ENCODE assay signal across 20 cellular contexts in genomic region chr3:193813506-193813850, GRCh38.
DNase-seq lines count a peak whose midpoint lies in the region; ATAC-seq, FAIRE-seq and TF ChIP-seq lines count a peak whose summit lies in the region.
"Had no signal": no experiment of that assay in that cellular context is flagged by ENCODE, and none has a peak within 500 bp of the region (broad histone marks: within the 10 kb centered on the region; RNA-seq: fewer than 3 reads in every experiment).

No MANE protein-coding gene starts in this region.

- H2BK12ac ChIP-seq in H9 (ENCODE audit: insufficient read length, low read depth, low read length) (no peak overlapping the region), H1 (ENCODE audit: low read depth, low read length) (peak overlapping the region; percentile 99; the same call in 1 of the 2 replicates)

- no peak for TF ChIP-seq CTCF in Caco-2 (IDR thresholded peaks at IDR 0.05; ENCODE audit: insufficient read depth in 1 of 2, low read depth in 1 of 2, low read length in 1 of 2, severe bottlenecking in 1 of 2, unreplicated experiment in 1 of 2)
- no peak; the same call in 2 of the 3 replicates for TF ChIP-seq CTCF in H9 (conservative IDR thresholded peaks at IDR 0.05)
- TF ChIP-seq CTCF in H1 (IDR thresholded peaks at IDR 0.05; ENCODE audit: control extremely low read depth in 1 of 3, insufficient read depth in 1 of 3, low read depth in 1 of 3, low read length in 3 of 3), result no peak
- TF ChIP-seq CTCF in nephron progenitor cell (IDR thresholded peaks at IDR 0.05), result no peak

- H3T11ph ChIP-seq in H9 (ENCODE audit: low read length), result no peak overlapping the region

- no peak overlapping the region for H4K91ac ChIP-seq in H9 (ENCODE audit: insufficient read length, low read depth, low read length)
- H4K91ac ChIP-seq in H1 (replicated peaks; ENCODE audit: insufficient read length, low read length), result peak overlapping the region; percentile 99

- H3K4me3 ChIP-seq in Caco-2 (ENCODE audit: low read depth, low read length), result no peak overlapping the region
- H3K4me3 ChIP-seq in H1 (ENCODE audit: extremely low read depth in 1 of 4, insufficient read depth in 2 of 4, low read depth in 3 of 4, low read length in 4 of 4), result peak overlapping the region in 1 of 4 experiments; percentile 37; a peak in 1 of 8 replicates
- H3K4me3 ChIP-seq: BLaER1 treated with 17β-estradiol and CSF1 and Interleukin-3, amounts not matched to agents 10 nM and 100 nM had no signal

- CTCF ChIA-PET in Caco-2 (lab: Charles Lee), result interaction anchor here (0.6 to 1.2 kb wide), 3 partner anchors 30 to 33 kb away, joined by 4 to 6 read pairs (median 5); no protein-coding TSS in a partner anchor
- CTCF ChIA-PET in H1 (lab: Charles Lee; ENCODE audit: partially characterized antibody), result interaction anchor here (1.2 to 1.5 kb wide), 2 partner anchors 22 to 404 kb away, joined by 3 to 5 read pairs; no protein-coding TSS in a partner anchor

- no TSS peak for BruUV-seq in Caco-2 (replicated peaks; lab: Mats Ljungman, UMichigan)

- H4K8ac ChIP-seq in H9 (replicated peaks; ENCODE audit: insufficient read length, low read depth, low read length) (no peak overlapping the region), H1 (ENCODE audit: extremely low read depth, insufficient read depth, low read length) (no peak overlapping the region)

- no CpG with 5 or more reads among the region's 3 CpGs for WGBS in H9 (ENCODE audit: extremely low coverage, insufficient read length, low lambda C conversion rate)
- WGBS in H1 (ENCODE audit: extremely low coverage in 1 of 2, insufficient coverage in 1 of 2, insufficient read length in 1 of 2, insufficient replicate concordance in 2 of 2, low coverage in 1 of 2, low lambda C conversion rate in 2 of 2, missing lambda C conversion rate in 1 of 2), 2 experiments, result 42% methylated on average over 3 of the region's 3 CpGs; no CpG with 5 or more reads in 1 of the 2 experiments

- no peak for TF ChIP-seq EP300 in H1 (IDR thresholded peaks at IDR 0.05; ENCODE audit: borderline replicate concordance in 1 of 2, low read depth in 2 of 2, low read length in 2 of 2)

- H3K36me3 Mint-ChIP-seq in Caco-2 (ENCODE audit: insufficient read depth, unreplicated experiment), result peaks cover 14% of the 10 kb centered on the region
- H3K36me3 Mint-ChIP-seq in H9 (ENCODE audit: insufficient read depth in 1 of 3, low read depth in 3 of 3), result peaks cover 0 to 2% (median 0%) of the 10 kb centered on the region in 3 experiments; a peak in 2 of 7 replicates
- no peaks in the 10 kb centered on the region for H3K36me3 Mint-ChIP-seq in nephron progenitor cell (ENCODE audit: low read depth)
- H3K36me3 Mint-ChIP-seq: CD8-positive, alpha-beta T cell had no signal

- TF ChIP-seq RAD21 in H1 (IDR thresholded peaks at IDR 0.05 in 1 of 2, conservative IDR thresholded peaks at IDR 0.05 in 1 of 2; ENCODE audit: low read depth in 2 of 2, low read length in 2 of 2), result no peak

- H4K5ac ChIP-seq in H9 (ENCODE audit: insufficient read length, low read depth, low read length) (no peak overlapping the region), H1 (ENCODE audit: insufficient read length, low read depth, low read length) (no peak overlapping the region)

- H3K79me1 ChIP-seq in H9 (ENCODE audit: insufficient read depth, low read depth, low read length, poor library complexity, severe bottlenecking), result no peaks in the 10 kb centered on the region
- no peaks in the 10 kb centered on the region for H3K79me1 ChIP-seq in H1 (ENCODE audit: low read depth, low read length)

- H3K9ac ChIP-seq in H9 (ENCODE audit: extremely low read depth, insufficient read length, low read length) (no peak overlapping the region), H1 (replicated peaks in 1 of 4; ENCODE audit: extremely low read depth in 1 of 4, low read depth in 3 of 4, low read length in 3 of 4) (no peak overlapping the region; a peak in 2 of 7 replicates)
- H3K9ac ChIP-seq: BLaER1 treated with 17β-estradiol and CSF1 and Interleukin-3, amounts not matched to agents 10 nM and 100 nM had no signal

- H3K23me2 ChIP-seq in H9 (ENCODE audit: insufficient read length, low read depth, low read length, poor library complexity, severe bottlenecking) (no peaks in the 10 kb centered on the region), H1 (ENCODE audit: low read depth, low read length) (no peaks in the 10 kb centered on the region)

- no peak overlapping the region for H2AFZ ChIP-seq in H9 (ENCODE audit: low read length)
- no peak overlapping the region for H2AFZ ChIP-seq in H1 (ENCODE audit: low read length)

- POLR2A ChIA-PET in Caco-2 (lab: Charles Lee) (interaction anchor here (0.6 kb wide), 1 partner anchor 317 kb away, joined by 4 read pairs; no protein-coding TSS in a partner anchor), H1 (lab: Charles Lee; ENCODE audit: partially characterized antibody) (interaction anchor here (0.7 to 1.8 kb wide), 8 partner anchors 9 to 328 kb away, joined by 3 to 10 read pairs (median 4); no protein-coding TSS in a partner anchor)

- no peak for ATAC-seq in HG02678 (IDR thresholded peaks at IDR 0.05; ENCODE audit: unreplicated experiment)
- no peak for ATAC-seq in GM18861 (IDR thresholded peaks at IDR 0.05; ENCODE audit: unreplicated experiment)
- ATAC-seq: CD8-positive, alpha-beta T cell; SK-N-SH treated with all-trans-retinoic acid at 6 μM for 48 hours had no signal

- no peaks in the 10 kb centered on the region for H3K79me2 ChIP-seq in H9 (ENCODE audit: insufficient read depth, low read length)
- no peaks in the 10 kb centered on the region for H3K79me2 ChIP-seq in H1 (ENCODE audit: control insufficient read depth in 1 of 2, insufficient read depth in 2 of 2, low read length in 2 of 2)

- H3K9me3 Mint-ChIP-seq in Caco-2 (ENCODE audit: unreplicated experiment), result no peaks in the 10 kb centered on the region
- no peaks in the 10 kb centered on the region for H3K9me3 Mint-ChIP-seq in H9
- H3K9me3 Mint-ChIP-seq in nephron progenitor cell, result no peaks in the 10 kb centered on the region
- H3K9me3 Mint-ChIP-seq: CD8-positive, alpha-beta T cell had no signal

- H3K27me3 Mint-ChIP-seq in Caco-2 (ENCODE audit: insufficient read depth, unreplicated experiment) (no peaks in the 10 kb centered on the region), H9 (ENCODE audit: low read depth) (peaks cover 12% of the 10 kb centered on the region), nephron progenitor cell (ENCODE audit: low read depth, poor library complexity) (peaks cover 56% of the 10 kb centered on the region)

- peaks cover 57% of the 10 kb centered on the region for H3K4me1 ChIP-seq in Caco-2
- H3K4me1 ChIP-seq in H9 (ENCODE audit: insufficient read depth, low read length), result peaks cover 51% of the 10 kb centered on the region
- peaks cover 50 to 67% (median 62%) of the 10 kb centered on the region in 4 experiments for H3K4me1 ChIP-seq in H1 (replicated peaks in 1 of 4; ENCODE audit: control insufficient read depth in 3 of 4, insufficient read depth in 4 of 4, low read length in 3 of 4)
- H3K4me1 ChIP-seq: BLaER1 treated with 17β-estradiol and CSF1 and Interleukin-3, amounts not matched to agents 10 nM and 100 nM had no signal

- H3K56ac ChIP-seq in H9 (ENCODE audit: insufficient read length, low read depth, low read length) (no peak overlapping the region), H1 (replicated peaks; ENCODE audit: insufficient read length, low read depth, low read length) (peak overlapping the region; percentile 62)

- H3K23ac ChIP-seq in H9 (ENCODE audit: insufficient read length, low read depth, low read length), result no peak overlapping the region
- no peak overlapping the region for H3K23ac ChIP-seq in H1 (ENCODE audit: insufficient read length)

- H3K4ac ChIP-seq in H9 (ENCODE audit: low read depth, low read length) (no peak overlapping the region), H1 (replicated peaks; ENCODE audit: insufficient read length, low read depth, low read length) (peak overlapping the region; percentile 42)

- H2BK20ac ChIP-seq in H9 (ENCODE audit: low read depth, low read length, poor library complexity, severe bottlenecking), result no peak overlapping the region
- peak overlapping the region; percentile 77 for H2BK20ac ChIP-seq in H1 (ENCODE audit: low read length)

- H3K4me1 Mint-ChIP-seq in Caco-2 (ENCODE audit: low read depth, unreplicated experiment), result peaks cover 57% of the 10 kb centered on the region
- H3K4me1 Mint-ChIP-seq in H9, result peaks cover 88 to 92% of the 10 kb centered on the region in 2 experiments
- peaks cover 51% of the 10 kb centered on the region for H3K4me1 Mint-ChIP-seq in nephron progenitor cell

- H3K18ac ChIP-seq in H9 (ENCODE audit: insufficient read length, low read depth, low read length) (no peak overlapping the region), H1 (ENCODE audit: extremely low read depth, low read length) (peak overlapping the region; percentile 88)

- H3K27ac ChIP-seq in H9 (ENCODE audit: insufficient read length, low read depth, low read length), result peak overlapping the region; percentile 83
- H3K27ac ChIP-seq in H1 (ENCODE audit: low read depth, low read length), result peak overlapping the region; percentile 79; the same call in 1 of the 2 replicates
- H3K27ac ChIP-seq: BLaER1 treated with 17β-estradiol and CSF1 and Interleukin-3, amounts not matched to agents 10 nM and 100 nM had no signal

- H3K36me3 ChIP-seq in Caco-2 (ENCODE audit: control insufficient read depth, insufficient read depth, low read length) (no peaks in the 10 kb centered on the region), H1 (ENCODE audit: control insufficient read depth in 2 of 4, insufficient read depth in 4 of 4, low read length in 3 of 4) (no peaks in the 10 kb centered on the region)
- H3K36me3 ChIP-seq: BLaER1 treated with 17β-estradiol and CSF1 and Interleukin-3, amounts not matched to agents 10 nM and 100 nM had no signal

- H3K14ac ChIP-seq in H9 (ENCODE audit: insufficient read depth, low read length) (no peak overlapping the region), H1 (ENCODE audit: insufficient read length) (no peak overlapping the region)

- FAIRE-seq in H1 (lab: Jason Lieb, UNC), result no peak
- FAIRE-seq: GM12892, GM18507 had no signal

- no peak for TF ChIP-seq POLR2A in H1 (IDR thresholded peaks at IDR 0.05; ENCODE audit: control extremely low read depth in 1 of 2, low read depth in 2 of 2, low read length in 2 of 2)

- intact Hi-C loops in Caco-2 (cut with micrococcal nuclease; ENCODE audit: unreplicated experiment), result loop anchor here (1.0 kb wide), 7 partner anchors 19 to 190 kb away; no protein-coding TSS in a partner anchor

- H3K4me3 Mint-ChIP-seq in Caco-2 (ENCODE audit: unreplicated experiment) (peak overlapping the region; percentile 52), H9 (peak overlapping the region; percentile 4 to 33; a peak in 1 of 5 replicates), nephron progenitor cell (no peak overlapping the region)
- H3K4me3 Mint-ChIP-seq: CD8-positive, alpha-beta T cell had no signal

- H2AK5ac ChIP-seq in H9 (ENCODE audit: insufficient read length, low read length) (no peak overlapping the region), H1 (ENCODE audit: low read depth, low read length) (peak overlapping the region; percentile 88)

- peak overlapping the region; percentile 39 for H3K4me2 ChIP-seq in H9 (ENCODE audit: insufficient read depth, insufficient read length, low read length)
- peak overlapping the region; percentile 65 to 68; a peak in 3 of 4 replicates for H3K4me2 ChIP-seq in H1 (ENCODE audit: insufficient read depth in 1 of 2, low read depth in 2 of 2, low read length in 2 of 2)
- H3K4me2 ChIP-seq: BLaER1 treated with 17β-estradiol and CSF1 and Interleukin-3, amounts not matched to agents 10 nM and 100 nM had no signal

- no peaks in the 10 kb centered on the region for H3K9me3 ChIP-seq in Caco-2
- H3K9me3 ChIP-seq in H9 (ENCODE audit: control insufficient read depth, low read depth, low read length), result no peaks in the 10 kb centered on the region
- H3K9me3 ChIP-seq in H1 (ENCODE audit: insufficient read depth in 2 of 2, low read depth in 1 of 2, low read length in 1 of 2), result no peaks in the 10 kb centered on the region
- H3K9me3 ChIP-seq: BLaER1 treated with 17β-estradiol and CSF1 and Interleukin-3, amounts not matched to agents 10 nM and 100 nM had no signal

- H4K20me1 ChIP-seq in H9 (ENCODE audit: control insufficient read depth, insufficient read depth, insufficient read length) (no peaks in the 10 kb centered on the region), H1 (replicated peaks in 1 of 2; ENCODE audit: control insufficient read depth in 1 of 2, insufficient read depth in 2 of 2, low read length in 2 of 2) (no peaks in the 10 kb centered on the region)
- H4K20me1 ChIP-seq: BLaER1 treated with 17β-estradiol and CSF1 and Interleukin-3, amounts not matched to agents 10 nM and 100 nM had no signal

- H3K27ac Mint-ChIP-seq in Caco-2 (ENCODE audit: unreplicated experiment) (peak overlapping the region; percentile 100), H9 (peak overlapping the region; percentile 97 to 99 (median 98)), nephron progenitor cell (no peak overlapping the region)
- H3K27ac Mint-ChIP-seq: CD8-positive, alpha-beta T cell had no signal

- H2BK5ac ChIP-seq in H9 (ENCODE audit: insufficient read length, low read length) (peak overlapping the region; percentile 25), H1 (ENCODE audit: low read depth, low read length) (peak overlapping the region; percentile 96; the same call in 1 of the 2 replicates)

- H2BK15ac ChIP-seq in H9 (ENCODE audit: low read depth, low read length) (no peak overlapping the region), H1 (ENCODE audit: low read length) (no peak overlapping the region)

- DNase-seq in Caco-2 (peak; percentile 79 to 83), H9 (peak; percentile 54), H1 (ENCODE audit: low read depth in 1 of 2, low spot score in 2 of 2) (no peak), islet precursor cell (peak; percentile 78), globus pallidus (ENCODE audit: low spot score) (no peak), nephron progenitor cell (no peak)
- DNase-seq: CD8-positive, alpha-beta T cell; DMS53; KG1; MV-4-11; NCI-H1694 treated with DMSO at 0.1 percent for 48 hours; NCI-H510A; NCI-H748 treated with DMSO at 0.1 percent for 48 hours; Right ventricle myocardium superior had no signal

- H3K27me3 ChIP-seq in Caco-2 (replicated peaks; ENCODE audit: control insufficient read depth, insufficient read depth, low read length) (no peaks in the 10 kb centered on the region), H9 (ENCODE audit: insufficient read depth, low read length) (no peaks in the 10 kb centered on the region; the same call in 1 of the 2 replicates), H1 (replicated peaks in 1 of 4; ENCODE audit: control insufficient read depth in 3 of 4, extremely low read depth in 1 of 4, insufficient read depth in 3 of 4, low read length in 3 of 4) (no peaks in the 10 kb centered on the region)

- no peak overlapping the region for H2BK120ac ChIP-seq in H9 (ENCODE audit: low read depth, low read length, poor library complexity, severe bottlenecking)
- peak overlapping the region; percentile 100 for H2BK120ac ChIP-seq in H1 (replicated peaks; ENCODE audit: low read depth, low read length)

Comparison
In these comparisons a context has a peak if more than half of its experiments do, and no peak if none do; other contexts are left out.
1. DNase-seq: peak in Caco-2 (2 of 2), H9 (single experiment) and islet precursor cell (single experiment); none in H1 (0 of 2), globus pallidus (single experiment) and nephron progenitor cell (single experiment).